28 cellular contexts compared by ENCODE assay signal in the genomic region with DNA sequence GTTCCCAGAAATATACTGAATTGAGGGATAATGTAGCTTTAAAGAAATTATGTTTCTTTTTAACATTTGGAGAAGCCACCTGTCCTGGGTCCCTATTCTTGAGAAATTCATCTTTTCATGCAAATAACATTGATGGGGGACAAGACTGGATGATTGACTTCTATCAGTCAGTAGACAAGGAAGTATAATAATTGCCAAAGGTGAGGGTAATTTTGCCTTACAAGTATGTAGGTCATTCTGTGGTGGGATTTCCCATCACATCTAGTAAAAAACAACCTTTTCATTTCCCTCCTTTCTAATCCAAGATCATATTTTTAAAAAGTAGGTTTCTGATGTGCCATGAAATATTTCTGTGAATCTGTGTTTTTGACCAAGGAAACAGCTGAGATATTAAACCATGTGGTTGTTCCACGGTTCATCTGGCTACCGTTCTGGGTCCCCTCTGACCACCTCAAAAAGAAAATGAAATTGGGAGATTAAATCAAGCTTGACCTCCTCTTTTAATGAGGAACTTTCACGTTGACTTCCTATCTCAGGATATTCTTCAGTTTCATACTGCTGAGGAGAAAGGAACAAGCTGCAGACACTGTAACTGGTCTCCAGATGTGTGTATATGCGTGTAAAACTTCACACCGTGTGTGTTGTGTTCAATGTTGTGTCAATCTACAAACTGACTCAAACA.
"Had no signal": no experiment of that assay in that cellular context is flagged by ENCODE, and none has a peak within 500 bp of the region (broad histone marks: within the 10 kb centered on the region; RNA-seq: fewer than 3 reads in every experiment).

No MANE protein-coding gene starts in this region.

- H3K4me2 ChIP-seq: hepatocyte, smooth muscle cell had no signal

- H3K27me3 ChIP-seq: ascending aorta, gastrocnemius medialis, hepatocyte, right atrium auricular region, tibial nerve had no signal

- H3K27ac Mint-ChIP-seq: activated CD4-positive, alpha-beta memory T cell treated with anti-CD3 and anti-CD28 coated beads, Interleukin-2, amount 10 ng/mL, durations not matched to agents 7 days and 5 days; activated CD4-positive, alpha-beta T cell treated with anti-CD3 and anti-CD28 coated beads, Interleukin-2, amount 10 ng/mL, durations not matched to agents 7 days and 5 days; activated naive CD4-positive, alpha-beta T cell treated with anti-CD3 and anti-CD28 coated beads, Interleukin-2, amount 10 ng/mL, durations not matched to agents 7 days and 5 days; activated naive CD8-positive, alpha-beta T cell treated with anti-CD3 and anti-CD28 coated beads, Interleukin-2, amount 10 ng/mL, durations not matched to agents 7 days and 5 days; activated T-cell treated with anti-CD3 and anti-CD28 coated beads, Interleukin-2, amount 50 U/mL, for 24 hours; brain; effector memory CD8-positive, alpha-beta T cell; mesothelial cell of epicardium; naive thymus-derived CD4-positive, alpha-beta T cell had no signal

- H3K27me3 Mint-ChIP-seq: activated CD4-positive, alpha-beta memory T cell treated with anti-CD3 and anti-CD28 coated beads, Interleukin-2, amount 10 ng/mL, durations not matched to agents 7 days and 5 days; activated CD4-positive, alpha-beta T cell treated with anti-CD3 and anti-CD28 coated beads, Interleukin-2, amount 10 ng/mL, durations not matched to agents 7 days and 5 days; activated naive CD4-positive, alpha-beta T cell treated with anti-CD3 and anti-CD28 coated beads, Interleukin-2, amount 10 ng/mL, durations not matched to agents 7 days and 5 days; activated naive CD8-positive, alpha-beta T cell treated with anti-CD3 and anti-CD28 coated beads, Interleukin-2, amount 10 ng/mL, durations not matched to agents 7 days and 5 days; activated T-cell treated with anti-CD3 and anti-CD28 coated beads, Interleukin-2, amount 50 U/mL, for 24 hours; brain; effector memory CD8-positive, alpha-beta T cell; naive thymus-derived CD4-positive, alpha-beta T cell had no signal

- H3K36me3 Mint-ChIP-seq: activated naive CD4-positive, alpha-beta T cell treated with anti-CD3 and anti-CD28 coated beads, Interleukin-2, amount 10 ng/mL, durations not matched to agents 7 days and 5 days had no signal

- DNase-seq: activated CD4-positive, alpha-beta memory T cell treated with anti-CD3 and anti-CD28 coated beads, Interleukin-2, amount 10 ng/mL, durations not matched to agents 7 days and 5 days; activated CD4-positive, alpha-beta T cell treated with anti-CD3 and anti-CD28 coated beads for 1 hour; activated CD4-positive, alpha-beta T cell treated with anti-CD3 and anti-CD28 coated beads, Interleukin-2, amount 10 ng/mL, durations not matched to agents 7 days and 5 days; activated CD8-positive, alpha-beta memory T cell treated with anti-CD3 and anti-CD28 coated beads, Interleukin-2, amount 50 U/mL, for 48 hours; activated gamma-delta T cell; activated naive CD4-positive, alpha-beta T cell treated with anti-CD3 and anti-CD28 coated beads, Interleukin-2, amount 10 ng/mL, durations not matched to agents 7 days and 5 days; activated naive CD8-positive, alpha-beta T cell treated with anti-CD3 and anti-CD28 coated beads, Interleukin-2, amount 10 ng/mL, durations not matched to agents 7 days and 5 days; activated T-cell treated with anti-CD3 and anti-CD28 coated beads, Interleukin-2, amount 50 U/mL, for 24 hours; effector memory CD8-positive, alpha-beta T cell; erythroblast; gastrocnemius medialis; islet precursor cell; left cardiac atrium; left ventricle myocardium superior; naive thymus-derived CD4-positive, alpha-beta T cell; occipital lobe; stimulated activated CD4-positive, alpha-beta T cell treated with anti-CD3 and anti-CD28 coated beads, Interleukin-2, amount 100 ng/mL, for 24 hours; stimulated activated naive CD4-positive, alpha-beta T cell treated with Interleukin-2 at 50 U/mL for 16 hours; T1000 had no signal

- H3K4me3 Mint-ChIP-seq: activated CD4-positive, alpha-beta memory T cell treated with anti-CD3 and anti-CD28 coated beads, Interleukin-2, amount 10 ng/mL, durations not matched to agents 7 days and 5 days; activated CD4-positive, alpha-beta T cell treated with anti-CD3 and anti-CD28 coated beads, Interleukin-2, amount 10 ng/mL, durations not matched to agents 7 days and 5 days; activated naive CD4-positive, alpha-beta T cell treated with anti-CD3 and anti-CD28 coated beads, Interleukin-2, amount 10 ng/mL, durations not matched to agents 7 days and 5 days; activated naive CD8-positive, alpha-beta T cell treated with anti-CD3 and anti-CD28 coated beads, Interleukin-2, amount 10 ng/mL, durations not matched to agents 7 days and 5 days; activated T-cell treated with anti-CD3 and anti-CD28 coated beads, Interleukin-2, amount 50 U/mL, for 24 hours; brain; effector memory CD8-positive, alpha-beta T cell; mesothelial cell of epicardium; naive thymus-derived CD4-positive, alpha-beta T cell; neural crest cell had no signal

- H3K27ac ChIP-seq: ascending aorta, coronary artery, hepatocyte, right atrium auricular region, tibial nerve had no signal

- H3K9me3 Mint-ChIP-seq: activated CD4-positive, alpha-beta T cell treated with anti-CD3 and anti-CD28 coated beads, Interleukin-2, amount 10 ng/mL, durations not matched to agents 7 days and 5 days; effector memory CD8-positive, alpha-beta T cell had no signal

- H3K4me1 Mint-ChIP-seq: activated CD4-positive, alpha-beta memory T cell treated with anti-CD3 and anti-CD28 coated beads, Interleukin-2, amount 10 ng/mL, durations not matched to agents 7 days and 5 days; activated CD4-positive, alpha-beta T cell treated with anti-CD3 and anti-CD28 coated beads, Interleukin-2, amount 10 ng/mL, durations not matched to agents 7 days and 5 days; activated naive CD4-positive, alpha-beta T cell treated with anti-CD3 and anti-CD28 coated beads, Interleukin-2, amount 10 ng/mL, durations not matched to agents 7 days and 5 days; activated naive CD8-positive, alpha-beta T cell treated with anti-CD3 and anti-CD28 coated beads, Interleukin-2, amount 10 ng/mL, durations not matched to agents 7 days and 5 days; brain; mesothelial cell of epicardium; naive thymus-derived CD4-positive, alpha-beta T cell; neural crest cell had no signal

- ATAC-seq: effector memory CD8-positive, alpha-beta T cell; gastrocnemius medialis; left cardiac atrium; left ventricle myocardium superior; naive thymus-derived CD4-positive, alpha-beta T cell had no signal

- H3K4me1 ChIP-seq: ascending aorta, right atrium auricular region, tibial nerve had no signal

- H3K9me3 ChIP-seq: ascending aorta, gastrocnemius medialis had no signal

- H3K4me3 ChIP-seq: ascending aorta, coronary artery, gastrocnemius medialis, hepatocyte, right atrium auricular region, smooth muscle cell, tibial nerve had no signal

- H3K36me3 ChIP-seq: ascending aorta, gastrocnemius medialis, right atrium auricular region had no signal
